In genomic region chr3:105006164-105006563, GRCh38 we compare ENCODE assay signal across 28 cellular contexts.
"Had no signal": no experiment of that assay in that cellular context is flagged by ENCODE, and none has a peak within 500 bp of the region (broad histone marks: within the 10 kb centered on the region; RNA-seq: fewer than 3 reads in every experiment).

No MANE protein-coding gene starts in this region.

- H3K4me3 Mint-ChIP-seq: natural killer cell treated with Interleukin-12 subunit alpha and Interleukin-12 subunit beta and Interleukin-15 and Interleukin-18, amount 100 ng/mL, for 72 hours; nephron progenitor cell; neural crest cell; stimulated activated effector memory CD8-positive, alpha-beta T cell treated with anti-CD3 and anti-CD28 coated beads, Interleukin-12 subunit alpha, Interleukin-12 subunit beta, amount 100 ng/mL, for 72 hours; stimulated activated naive B cell treated with anti-CD40 and anti-IgM and Interleukin-4, amounts not matched to agents 10 μg/mL and 1 μg/mL and 100 μg/mL, for 72 hours; stimulated activated naive CD8-positive, alpha-beta T cell treated with anti-CD3 and anti-CD28 coated beads, Interleukin-15, Interleukin-2, amounts not matched to agents 100 ng/mL and 50 ng/mL, for 24 hours had no signal

- H3K36me3 ChIP-seq: ovary, right lobe of liver, sigmoid colon, stomach, thoracic aorta, thyroid gland, tibial nerve, upper lobe of left lung, vagina had no signal

- H3K79me2 ChIP-seq: parathyroid adenoma had no signal

- H2AFZ ChIP-seq: parathyroid adenoma had no signal

- H3K27ac ChIP-seq: ovary, parathyroid adenoma, psoas muscle, right lobe of liver, sigmoid colon, stomach, thoracic aorta, thyroid gland, tibial nerve, upper lobe of left lung, vagina had no signal

- H3K4me1 Mint-ChIP-seq: nephron progenitor cell; neural crest cell; stimulated activated effector memory CD8-positive, alpha-beta T cell treated with anti-CD3 and anti-CD28 coated beads, Interleukin-12 subunit alpha, Interleukin-12 subunit beta, amount 100 ng/mL, for 72 hours; stimulated activated naive B cell treated with anti-CD40 and anti-IgM and Interleukin-4, amounts not matched to agents 10 μg/mL and 1 μg/mL and 100 μg/mL, for 72 hours had no signal

- H3K9ac ChIP-seq: parathyroid adenoma had no signal

- H3K9me3 Mint-ChIP-seq: nephron progenitor cell; stimulated activated effector memory CD8-positive, alpha-beta T cell treated with anti-CD3 and anti-CD28 coated beads, Interleukin-12 subunit alpha, Interleukin-12 subunit beta, amount 100 ng/mL, for 72 hours had no signal

- H3K27ac Mint-ChIP-seq: natural killer cell treated with Interleukin-12 subunit alpha and Interleukin-12 subunit beta and Interleukin-15 and Interleukin-18, amount 100 ng/mL, for 72 hours; nephron progenitor cell; progenitor cell of endocrine pancreas; stimulated activated effector memory CD8-positive, alpha-beta T cell treated with anti-CD3 and anti-CD28 coated beads, Interleukin-12 subunit alpha, Interleukin-12 subunit beta, amount 100 ng/mL, for 72 hours; stimulated activated naive B cell treated with anti-CD40 and anti-IgM and Interleukin-4, amounts not matched to agents 10 μg/mL and 1 μg/mL and 100 μg/mL, for 72 hours; stimulated activated naive CD8-positive, alpha-beta T cell treated with anti-CD3 and anti-CD28 coated beads, Interleukin-15, Interleukin-2, amounts not matched to agents 100 ng/mL and 50 ng/mL, for 24 hours had no signal

- H3K36me3 Mint-ChIP-seq: natural killer cell treated with Interleukin-12 subunit alpha and Interleukin-12 subunit beta and Interleukin-15 and Interleukin-18, amount 100 ng/mL, for 72 hours; stimulated activated effector memory CD8-positive, alpha-beta T cell treated with anti-CD3 and anti-CD28 coated beads, Interleukin-12 subunit alpha, Interleukin-12 subunit beta, amount 100 ng/mL, for 72 hours; stimulated activated naive B cell treated with anti-CD40 and anti-IgM and Interleukin-4, amounts not matched to agents 10 μg/mL and 1 μg/mL and 100 μg/mL, for 72 hours had no signal

- H3K27me3 Mint-ChIP-seq: natural killer cell treated with Interleukin-12 subunit alpha and Interleukin-12 subunit beta and Interleukin-15 and Interleukin-18, amount 100 ng/mL, for 72 hours; progenitor cell of endocrine pancreas; stimulated activated naive B cell treated with anti-CD40 and anti-IgM and Interleukin-4, amounts not matched to agents 10 μg/mL and 1 μg/mL and 100 μg/mL, for 72 hours; stimulated activated naive CD8-positive, alpha-beta T cell treated with anti-CD3 and anti-CD28 coated beads, Interleukin-15, Interleukin-2, amounts not matched to agents 100 ng/mL and 50 ng/mL, for 24 hours had no signal

- H3K4me1 ChIP-seq: parathyroid adenoma, psoas muscle, right lobe of liver, sigmoid colon, stomach, thyroid gland, tibial nerve, upper lobe of left lung, vagina had no signal

- H3K27me3 ChIP-seq: ovary, right lobe of liver, sigmoid colon, stomach, thyroid gland, tibial nerve, upper lobe of left lung, vagina had no signal

- H3K9me3 ChIP-seq: ovary, psoas muscle, right lobe of liver, sigmoid colon, stomach, thoracic aorta, thyroid gland, tibial nerve, upper lobe of left lung, vagina had no signal

- ATAC-seq: natural killer cell treated with Interleukin-12 subunit alpha and Interleukin-12 subunit beta and Interleukin-15 and Interleukin-18, amount 100 ng/mL, for 72 hours; psoas muscle; right cardiac atrium; right lobe of liver; stimulated activated effector memory CD8-positive, alpha-beta T cell treated with anti-CD3 and anti-CD28 coated beads, Interleukin-12 subunit alpha, Interleukin-12 subunit beta, amount 100 ng/mL, for 72 hours; stimulated activated naive B cell treated with anti-CD40 and anti-IgM and Interleukin-4, amounts not matched to agents 10 μg/mL and 1 μg/mL and 100 μg/mL, for 72 hours had no signal

- H3K4me3 ChIP-seq: ovary, psoas muscle, right lobe of liver, sigmoid colon, stomach, thoracic aorta, thyroid gland, tibial nerve, upper lobe of left lung, vagina had no signal

- DNase-seq: nephron progenitor cell; occipital lobe; ovary; posterior cingulate gyrus; psoas muscle; right cardiac atrium; right lobe of liver; sigmoid colon; small intestine; stimulated activated CD4-positive, alpha-beta T cell treated with anti-CD3 and anti-CD28 coated beads, Interleukin-15, amount 100 ng/mL, for 24 hours; stimulated activated CD4-positive, alpha-beta T cell treated with anti-CD3 and anti-CD28 coated beads, Interleukin-2, amount 100 ng/mL, for 24 hours; stimulated activated CD4-positive, alpha-beta T cell treated with anti-CD3 and anti-CD28 coated beads, Interleukin-2, amount 100 ng/mL, for 48 hours; stimulated activated CD4-positive, alpha-beta T cell treated with anti-CD3 and anti-CD28 coated beads, Interleukin-4, amount 100 ng/mL, for 24 hours; stimulated activated naive B cell treated with anti-CD40 and anti-IgM and Interleukin-4, amounts not matched to agents 10 μg/mL and 1 μg/mL and 100 μg/mL, for 72 hours; stimulated activated naive CD4-positive, alpha-beta T cell treated with Interleukin-2 at 50 U/mL for 16 hours; stomach; thyroid gland; trophoblast cell; upper lobe of left lung had no signal
